ENCODE assay signal across 8 cellular contexts in the genomic region with DNA sequence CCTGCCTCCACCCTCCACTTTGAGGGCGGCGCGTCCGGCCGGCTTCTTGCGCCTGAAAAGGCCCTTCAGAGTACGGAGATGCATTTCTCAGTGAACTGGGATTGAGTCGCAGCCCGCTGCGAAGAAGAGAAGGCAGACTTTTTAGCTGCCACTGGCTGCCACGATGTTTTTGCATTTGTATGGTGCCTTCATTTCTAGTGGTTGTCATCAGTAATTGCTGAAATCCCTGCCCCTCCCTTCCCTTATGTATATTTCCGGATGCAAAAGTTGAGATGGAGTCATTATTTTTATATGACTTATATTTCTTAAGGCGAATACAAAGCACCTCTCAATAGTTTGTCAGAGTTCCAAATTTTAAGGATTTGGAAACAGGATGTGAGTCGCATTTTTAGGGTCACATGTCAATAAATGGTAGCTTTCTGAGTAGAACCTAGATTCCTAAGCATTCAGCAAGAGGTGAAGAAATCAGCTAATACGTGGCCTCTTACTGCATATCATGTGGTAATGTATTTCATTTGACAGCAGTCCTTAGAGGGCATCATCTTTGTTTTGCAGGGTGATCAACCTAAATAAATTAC. TPM values are rescaled to one million over a fixed set of nuclear protein-coding genes. Genes with fewer than 3 reads are reported as not detected.
A peak's percentile ranks its signal among the peaks of the same experiment; 100 is the strongest.
DNase-seq lines count a peak whose midpoint lies in the region; ATAC-seq, FAIRE-seq and TF ChIP-seq lines count a peak whose summit lies in the region.

No MANE protein-coding gene starts in this region.

- WGBS in thymus: 6% methylated on average over 15 of the region's 15 CpGs

- intact Hi-C loops in kidney (cut with DNase I): no loop called here

- H3K9me3 ChIP-seq in kidney (ENCODE audit: control insufficient read depth in 1 of 2, low read length in 2 of 2) (no peaks in the 10 kb centered on the region), thymus (ENCODE audit: control insufficient read depth) (no peaks in the 10 kb centered on the region)

- H3K27ac ChIP-seq in kidney (ENCODE audit: low read depth in 2 of 2, low read length in 2 of 2): peak overlapping the region; percentile 60 to 74
- H3K27ac ChIP-seq in thymus (ENCODE audit: low read depth): peak overlapping the region; percentile 81

- no peaks in the 10 kb centered on the region for H3K36me3 ChIP-seq in kidney (ENCODE audit: control insufficient read depth in 1 of 2, insufficient read depth in 2 of 2, low read length in 2 of 2)
- no peaks in the 10 kb centered on the region for H3K36me3 ChIP-seq in thymus (ENCODE audit: control insufficient read depth, insufficient read depth)

- peak overlapping the region; percentile 9 to 41 for H3K9ac ChIP-seq in kidney (ENCODE audit: low read length in 2 of 2)

- DNase-seq in CD1c-positive myeloid dendritic cell (ENCODE audit: extremely low spot score): peak; percentile 69
- DNase-seq in HS-5 (ENCODE audit: low read depth): peak; percentile 44
- DNase-seq in activated naive CD8-positive, alpha-beta T cell treated with anti-CD3 and anti-CD28 coated beads, Interleukin-2, amount 10 ng/mL, durations not matched to agents 7 days and 5 days: no peak
- DNase-seq in kidney: no peak
- DNase-seq in H4 (ENCODE audit: low spot score): no peak
- no peak for DNase-seq in HuH-7.5 (ENCODE audit: low spot score)

- H3K4me1 ChIP-seq in kidney (ENCODE audit: control insufficient read depth in 1 of 2, insufficient read depth in 1 of 2, low read depth in 1 of 2, low read length in 2 of 2) (peaks cover 0 to 2% of the 10 kb centered on the region in 2 donors), thymus (ENCODE audit: control insufficient read depth, insufficient read depth, low read length) (peaks cover 4% of the 10 kb centered on the region)

- POLR2A ChIA-PET in activated naive CD8-positive, alpha-beta T cell treated with anti-CD3 and anti-CD28 coated beads, Interleukin-2, amount 10 ng/mL, durations not matched to agents 7 days and 5 days (lab: Charles Lee): interaction anchor here (0.7 to 1.6 kb wide), 5 partner anchors 8 to 1775 kb away, joined by 3 to 8 read pairs (median 4); partner anchors contain the start of gene CXorf38

- H3K4me3 Mint-ChIP-seq in activated naive CD8-positive, alpha-beta T cell treated with anti-CD3 and anti-CD28 coated beads, Interleukin-2, amount 10 ng/mL, durations not matched to agents 7 days and 5 days: peak overlapping the region; percentile 77

- H3K27me3 ChIP-seq in thymus (ENCODE audit: control insufficient read depth, insufficient read depth): no peaks in the 10 kb centered on the region

- H3K27me3 Mint-ChIP-seq in activated naive CD8-positive, alpha-beta T cell treated with anti-CD3 and anti-CD28 coated beads, Interleukin-2, amount 10 ng/mL, durations not matched to agents 7 days and 5 days: no peaks in the 10 kb centered on the region

- peak overlapping the region; percentile 64 for H3K27ac Mint-ChIP-seq in activated naive CD8-positive, alpha-beta T cell treated with anti-CD3 and anti-CD28 coated beads, Interleukin-2, amount 10 ng/mL, durations not matched to agents 7 days and 5 days

- peaks cover 5% of the 10 kb centered on the region for H3K36me3 Mint-ChIP-seq in activated naive CD8-positive, alpha-beta T cell treated with anti-CD3 and anti-CD28 coated beads, Interleukin-2, amount 10 ng/mL, durations not matched to agents 7 days and 5 days

- H3K4me1 Mint-ChIP-seq in activated naive CD8-positive, alpha-beta T cell treated with anti-CD3 and anti-CD28 coated beads, Interleukin-2, amount 10 ng/mL, durations not matched to agents 7 days and 5 days: peaks cover 23% of the 10 kb centered on the region

- H3K4me3 ChIP-seq in kidney (ENCODE audit: low read length in 2 of 2) (peak overlapping the region; percentile 77 to 85), thymus (ENCODE audit: low read length) (peak overlapping the region; percentile 74)

- no peak for TF ChIP-seq CTCF in kidney (IDR thresholded peaks at IDR 0.05; ENCODE audit: borderline replicate concordance, extremely low read depth, insufficient read depth)

- FAIRE-seq in kidney (lab: Jason Lieb, UNC): no peak

- no peak for ATAC-seq in activated naive CD8-positive, alpha-beta T cell treated with anti-CD3 and anti-CD28 coated beads, Interleukin-2, amount 10 ng/mL, durations not matched to agents 7 days and 5 days (ENCODE audit: low read depth)
- no peak for ATAC-seq in GM18873 (IDR thresholded peaks at IDR 0.05; ENCODE audit: low FRiP score, unreplicated experiment)

- no peaks in the 10 kb centered on the region for H3K9me3 Mint-ChIP-seq in activated naive CD8-positive, alpha-beta T cell treated with anti-CD3 and anti-CD28 coated beads, Interleukin-2, amount 10 ng/mL, durations not matched to agents 7 days and 5 days

RNA-seq across cellular contexts. Expression of gene ATP6AP2, which starts 0.7 kb away (rescaled TPM):
- total RNA-seq in activated naive CD8-positive, alpha-beta T cell treated with anti-CD3 and anti-CD28 coated beads, Interleukin-2, amount 10 ng/mL, durations not matched to agents 7 days and 5 days: 10 to 100 TPM; 58.6 to 66.9 TPM
- 143 TPM for total RNA-seq in kidney
- polyA plus RNA-seq in kidney (ENCODE audit: insufficient read depth, low read depth, low replicate concordance): 164 TPM
- 141 TPM for polyA plus RNA-seq in thymus
- 109 and 138 TPM in 2 replicates for total RNA-seq in H4 (2014; rRNA removed; shearing (Covaris generic))

RNA-seq across cellular contexts. Expression of gene MPC1L, which starts 41.8 kb away (rescaled TPM):
- total RNA-seq in activated naive CD8-positive, alpha-beta T cell treated with anti-CD3 and anti-CD28 coated beads, Interleukin-2, amount 10 ng/mL, durations not matched to agents 7 days and 5 days: not detected
- total RNA-seq in kidney: not detected
- polyA plus RNA-seq in kidney (ENCODE audit: insufficient read depth, low read depth, low replicate concordance) (not detected), thymus (0.32 TPM)
- total RNA-seq in H4 (2014; rRNA removed; shearing (Covaris generic)): not detected in 2 replicates

Comparison
In these comparisons a context has a peak if more than half of its experiments do, and no peak if none do; other contexts are left out.
1. DNase-seq: peak in CD1c-positive myeloid dendritic cell (single experiment) and HS-5 (single experiment); none in activated naive CD8-positive, alpha-beta T cell treated with anti-CD3 and anti-CD28 coated beads, Interleukin-2, amount 10 ng/mL, durations not matched to agents 7 days and 5 days (single experiment), kidney (single experiment), H4 (single experiment) and HuH-7.5 (single experiment).